ENCODE assay signal across 25 cellular contexts in the genomic region with DNA sequence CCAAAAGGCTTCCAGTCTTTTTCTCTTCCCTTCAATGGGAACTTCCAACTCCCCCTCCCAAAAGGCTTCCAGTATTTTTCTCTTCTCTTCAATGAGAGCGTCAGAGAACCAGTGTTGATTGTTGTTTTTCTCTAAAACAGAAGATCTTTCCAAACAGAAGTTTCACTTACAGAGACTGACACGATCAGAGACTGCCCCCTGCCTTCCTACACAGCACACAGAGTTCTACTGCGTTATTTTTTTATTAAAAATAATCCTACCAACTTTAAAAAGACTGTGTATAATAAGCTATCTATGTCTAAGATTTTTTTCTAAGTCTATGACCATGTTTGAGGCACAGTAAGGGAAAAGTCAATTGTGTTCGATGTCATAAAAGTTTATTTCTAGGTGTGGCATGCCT. TPM values are rescaled to one million over a fixed set of nuclear protein-coding genes. Genes with fewer than 3 reads are reported as not detected.
DNase-seq lines count a peak whose midpoint lies in the region; ATAC-seq, FAIRE-seq and TF ChIP-seq lines count a peak whose summit lies in the region.
"Had no signal": no experiment of that assay in that cellular context is flagged by ENCODE, and none has a peak within 500 bp of the region (broad histone marks: within the 10 kb centered on the region; RNA-seq: fewer than 3 reads in every experiment).

No MANE protein-coding gene starts in this region.

- H3K4me1 ChIP-seq in H9 (ENCODE audit: insufficient read depth, low read length), result no peaks in the 10 kb centered on the region
- H3K4me1 ChIP-seq in Panc1 (ENCODE audit: control insufficient read depth, insufficient read depth, low read length), result no peaks in the 10 kb centered on the region
- no peaks in the 10 kb centered on the region for H3K4me1 ChIP-seq in osteoblast (ENCODE audit: insufficient read depth, low read length)
- no peaks in the 10 kb centered on the region for H3K4me1 ChIP-seq in kidney (ENCODE audit: control insufficient read depth in 1 of 2, insufficient read depth in 1 of 2, low read depth in 1 of 2, low read length in 2 of 2)
- H3K4me1 ChIP-seq: SJSA1 had no signal

- WGBS in H9 (ENCODE audit: extremely low coverage, insufficient read length, low lambda C conversion rate), result no CpG with 5 or more reads among the region's 4 CpGs

- no peaks in the 10 kb centered on the region for H3K9me3 ChIP-seq in H9 (ENCODE audit: control insufficient read depth, low read depth, low read length)
- no peaks in the 10 kb centered on the region for H3K9me3 ChIP-seq in Panc1 (ENCODE audit: control insufficient read depth, insufficient read depth, low read depth, low read length)
- peaks cover 3% of the 10 kb centered on the region for H3K9me3 ChIP-seq in osteoblast (ENCODE audit: low read depth, low read length)
- no peaks in the 10 kb centered on the region for H3K9me3 ChIP-seq in kidney (ENCODE audit: control insufficient read depth in 1 of 2, low read length in 2 of 2)
- H3K9me3 ChIP-seq: SJSA1, tibial nerve had no signal

- H4K5ac ChIP-seq in H9 (ENCODE audit: insufficient read length, low read depth, low read length), result no peak overlapping the region

- H3K27me3 Mint-ChIP-seq in H9 (ENCODE audit: low read depth), result peaks cover 48% of the 10 kb centered on the region

- no peak overlapping the region for H2AFZ ChIP-seq in H9 (ENCODE audit: low read length)
- H2AFZ ChIP-seq in osteoblast (ENCODE audit: low read length), result no peak overlapping the region

- H2BK12ac ChIP-seq in H9 (ENCODE audit: insufficient read length, low read depth, low read length), result no peak overlapping the region

- no peak overlapping the region for H2AK5ac ChIP-seq in H9 (ENCODE audit: insufficient read length, low read length)

- in situ Hi-C loops in Panc1 (cut with HindIII; ENCODE audit: low pct_unique_long_range_greater_than_20kb, low sequenced_read_pairs), result no loop called here

- H3K4ac ChIP-seq in H9 (ENCODE audit: low read depth, low read length), result no peak overlapping the region

- CTCF ChIA-PET in Panc1 (lab: Charles Lee), result no interaction called here

- H2BK15ac ChIP-seq in H9 (ENCODE audit: low read depth, low read length), result no peak overlapping the region

- H3K56ac ChIP-seq in H9 (ENCODE audit: insufficient read length, low read depth, low read length), result no peak overlapping the region

- TF ChIP-seq CTCF in H9 (conservative IDR thresholded peaks at IDR 0.05), result peak; percentile 73
- peak; percentile 42; the same call in 1 of the 2 replicates for TF ChIP-seq CTCF in Panc1 (IDR thresholded peaks at IDR 0.05)
- peak; percentile 2 for TF ChIP-seq CTCF in fibroblast of pulmonary artery (IDR thresholded peaks at IDR 0.05; ENCODE audit: low read length, missing control alignments)
- TF ChIP-seq CTCF in osteoblast (IDR thresholded peaks at IDR 0.05; ENCODE audit: extremely low read depth, low read depth, low read length), result no peak
- no peak for TF ChIP-seq CTCF in kidney (IDR thresholded peaks at IDR 0.05; ENCODE audit: borderline replicate concordance, extremely low read depth, insufficient read depth)

- H3K4me3 ChIP-seq in Panc1 (ENCODE audit: low read depth in 2 of 2, low read length in 2 of 2) (no peak overlapping the region), fibroblast of pulmonary artery (replicated peaks; ENCODE audit: low read depth, low read length) (no peak overlapping the region), osteoblast (ENCODE audit: insufficient read depth, low read length) (no peak overlapping the region), kidney (ENCODE audit: low read length in 2 of 2) (no peak overlapping the region)
- H3K4me3 ChIP-seq: coronary artery, SJSA1, stomach, tibial nerve had no signal

- no peak overlapping the region for H3K27ac ChIP-seq in H9 (ENCODE audit: insufficient read length, low read depth, low read length)
- H3K27ac ChIP-seq in Panc1 (ENCODE audit: low read length), result no peak overlapping the region
- H3K27ac ChIP-seq in osteoblast (ENCODE audit: low read depth, low read length), result no peak overlapping the region
- H3K27ac ChIP-seq in kidney (ENCODE audit: low read depth in 2 of 2, low read length in 2 of 2), result no peak overlapping the region
- H3K27ac ChIP-seq: coronary artery, SJSA1, stomach, tibial nerve had no signal

- H3K4me2 ChIP-seq in H9 (ENCODE audit: insufficient read depth, insufficient read length, low read length) (no peak overlapping the region), osteoblast (ENCODE audit: insufficient read depth, low read length) (no peak overlapping the region)

- no peaks in the 10 kb centered on the region; a peak in 3 of 7 replicates for H3K36me3 Mint-ChIP-seq in H9 (ENCODE audit: insufficient read depth in 1 of 3, low read depth in 3 of 3)
- H3K36me3 Mint-ChIP-seq: CD4-positive, CD25-positive, alpha-beta regulatory T cell; natural killer cell had no signal

- no peak overlapping the region for H4K91ac ChIP-seq in H9 (ENCODE audit: insufficient read length, low read depth, low read length)

- no peak for DNase-seq in H9
- DNase-seq in Panc1 (ENCODE audit: low read depth, low spot score), result no peak
- peak; percentile 5 for DNase-seq in fibroblast of pulmonary artery (ENCODE audit: low read depth)
- peak; percentile 9 for DNase-seq in osteoblast (ENCODE audit: insufficient read length, low spot score, missing footprints)
- no peak for DNase-seq in iPS-NIHi7 (ENCODE audit: extremely low spot score)
- DNase-seq in erythroblast (lab: John Stamatoyannopoulos, UW), result no peak
- no peak for DNase-seq in kidney
- DNase-seq in RPMI8226, result no peak
- DNase-seq: activated T-cell treated with anti-CD3 and anti-CD28 coated beads, Interleukin-2, amount 50 U/mL, for 24 hours; CD4-positive, CD25-positive, alpha-beta regulatory T cell; EL; midbrain; natural killer cell; NCI-H1436 treated with DMSO at 0.1 percent for 48 hours; NCI-H510A treated with DMSO at 0.1 percent for 48 hours; posterior cingulate gyrus; stomach had no signal

- no peak overlapping the region for H2BK120ac ChIP-seq in H9 (ENCODE audit: low read depth, low read length, poor library complexity, severe bottlenecking)

- H2BK5ac ChIP-seq in H9 (ENCODE audit: insufficient read length, low read length), result no peak overlapping the region

- no peak for TF ChIP-seq POLR2A in erythroblast (IDR thresholded peaks at IDR 0.05; ENCODE audit: low read length)

- no peak overlapping the region for H3K14ac ChIP-seq in H9 (ENCODE audit: insufficient read depth, low read length)

- no peak overlapping the region for H4K8ac ChIP-seq in H9 (replicated peaks; ENCODE audit: insufficient read length, low read depth, low read length)

- no peak for ATAC-seq in Panc1
- ATAC-seq: left lobe of liver, natural killer cell had no signal

- H3K27ac Mint-ChIP-seq in H9, result no peak overlapping the region
- H3K27ac Mint-ChIP-seq: activated T-cell treated with anti-CD3 and anti-CD28 coated beads, Interleukin-2, amount 50 U/mL, for 24 hours; CD4-positive, CD25-positive, alpha-beta regulatory T cell; natural killer cell; T-helper 1 cell treated with Interleukin-12 subunit alpha and Interleukin-12 subunit beta and Interleukin-4 antibody, amounts not matched to agents 30 μg/mL and 1 μg/mL, for 36 hours had no signal

- H3K79me1 ChIP-seq in H9 (ENCODE audit: insufficient read depth, low read depth, low read length, poor library complexity, severe bottlenecking), result no peaks in the 10 kb centered on the region

- peaks cover 40 to 52% of the 10 kb centered on the region in 2 experiments for H3K4me1 Mint-ChIP-seq in H9
- H3K4me1 Mint-ChIP-seq: CD4-positive, CD25-positive, alpha-beta regulatory T cell; natural killer cell had no signal

- H3K4me3 Mint-ChIP-seq in H9, result peak overlapping the region in 1 of 2 experiments; percentile 6; a peak in 1 of 5 replicates
- H3K4me3 Mint-ChIP-seq: activated T-cell treated with anti-CD3 and anti-CD28 coated beads, Interleukin-2, amount 50 U/mL, for 24 hours; CD4-positive, CD25-positive, alpha-beta regulatory T cell; natural killer cell; T-helper 1 cell treated with Interleukin-12 subunit alpha and Interleukin-12 subunit beta and Interleukin-4 antibody, amounts not matched to agents 30 μg/mL and 1 μg/mL, for 36 hours had no signal

- H3K23ac ChIP-seq in H9 (ENCODE audit: insufficient read length, low read depth, low read length), result no peak overlapping the region

- FAIRE-seq in kidney (lab: Jason Lieb, UNC), result no peak
- FAIRE-seq: D721Med had no signal

- no peak overlapping the region for H3T11ph ChIP-seq in H9 (ENCODE audit: low read length)

- H3K9ac ChIP-seq in H9 (ENCODE audit: extremely low read depth, insufficient read length, low read length) (no peak overlapping the region), kidney (ENCODE audit: low read length in 2 of 2) (no peak overlapping the region)

- peaks cover 19% of the 10 kb centered on the region for H3K23me2 ChIP-seq in H9 (ENCODE audit: insufficient read length, low read depth, low read length, poor library complexity, severe bottlenecking)

- H3K79me2 ChIP-seq in H9 (ENCODE audit: insufficient read depth, low read length) (no peaks in the 10 kb centered on the region), osteoblast (ENCODE audit: insufficient read depth, low read length) (no peaks in the 10 kb centered on the region)

- intact Hi-C loops in Panc1 (cut with micrococcal nuclease; ENCODE audit: unreplicated experiment) (no loop called here), kidney (cut with DNase I) (no loop called here)

- H4K20me1 ChIP-seq in H9 (ENCODE audit: control insufficient read depth, insufficient read depth, insufficient read length) (no peaks in the 10 kb centered on the region), osteoblast (ENCODE audit: insufficient read depth, low read length) (no peaks in the 10 kb centered on the region)

- H3K27me3 ChIP-seq in H9 (ENCODE audit: insufficient read depth, low read length) (peaks cover 26% of the 10 kb centered on the region), Panc1 (ENCODE audit: control insufficient read depth, insufficient read depth, low read length) (peaks cover 7% of the 10 kb centered on the region), osteoblast (ENCODE audit: insufficient read depth, low read length) (peaks cover 54% of the 10 kb centered on the region)
- H3K27me3 ChIP-seq: SJSA1 had no signal

- no TSS peak for BruUV-seq in Panc1 (replicated peaks; lab: Mats Ljungman, UMichigan)

- H3K9me3 Mint-ChIP-seq in H9, result peaks cover 0 to 6% of the 10 kb centered on the region in 2 experiments; a peak in 1 of 5 replicates
- H3K9me3 Mint-ChIP-seq: natural killer cell had no signal

- H3K18ac ChIP-seq in H9 (ENCODE audit: insufficient read length, low read depth, low read length), result no peak overlapping the region

- H3K36me3 ChIP-seq in Panc1 (ENCODE audit: control insufficient read depth, insufficient read depth, low read length), result no peaks in the 10 kb centered on the region
- H3K36me3 ChIP-seq in osteoblast (ENCODE audit: insufficient read depth, low read length), result no peaks in the 10 kb centered on the region
- H3K36me3 ChIP-seq in kidney (ENCODE audit: control insufficient read depth in 1 of 2, insufficient read depth in 2 of 2, low read length in 2 of 2), result no peaks in the 10 kb centered on the region
- H3K36me3 ChIP-seq: SJSA1, stomach, tibial nerve had no signal

- POLR2A ChIA-PET in Panc1 (lab: Charles Lee), result no interaction called here

- H2BK20ac ChIP-seq in H9 (ENCODE audit: low read depth, low read length, poor library complexity, severe bottlenecking), result no peak overlapping the region

RNA-seq across cellular contexts. Expression of a gene that starts 3.5 kb away (rescaled TPM):
- total RNA-seq in H9 (2021), result 1.3 and 1.5 TPM in 2 replicates
- total RNA-seq in Panc1 (2021; ENCODE audit: unreplicated experiment), result not detected
- not detected for polyA plus RNA-seq in Panc1 (2012; ENCODE audit: insufficient read length)
- not detected in 2 replicates for total RNA-seq in osteoblast
- not detected for total RNA-seq in kidney
- polyA plus RNA-seq in kidney (ENCODE audit: insufficient read depth, low read depth, low replicate concordance), result not detected
- total RNA-seq: activated CD8-positive, alpha-beta memory T cell treated with anti-CD3 and anti-CD28 coated beads for 36 hours; CD4-positive, CD25-positive, alpha-beta regulatory T cell; left lobe of liver; natural killer cell; SJSA1; stomach had no signal
- polyA plus RNA-seq: adipose tissue; CD4-positive, CD25-positive, alpha-beta regulatory T cell; stomach had no signal

Comparison
In these comparisons a context has a peak if more than half of its experiments do, and no peak if none do; other contexts are left out.
1. DNase-seq: peak in fibroblast of pulmonary artery (single experiment) and osteoblast (single experiment); none in H9 (single experiment), Panc1 (single experiment), iPS-NIHi7 (single experiment), erythroblast (0 of 2), kidney (single experiment) and RPMI8226 (single experiment).
2. CTCF ChIP-seq: peak in H9 (single experiment), Panc1 (single experiment) and fibroblast of pulmonary artery (single experiment); none in osteoblast (single experiment) and kidney (single experiment).